In genomic region chr5:168155585-168155984, GRCh38 we compare ENCODE assay signal across 6 cellular contexts.
"Had no signal": no experiment of that assay in that cellular context is flagged by ENCODE, and none has a peak within 500 bp of the region (broad histone marks: within the 10 kb centered on the region; RNA-seq: fewer than 3 reads in every experiment).

No MANE protein-coding gene starts in this region.

- H3K4me1 Mint-ChIP-seq: IgD-negative memory B cell had no signal

- DNase-seq: H9, HCEC 1CT had no signal

- H3K4me3 ChIP-seq: GM23338 had no signal

- H3K27ac ChIP-seq: HL-60 had no signal

- H3K27ac Mint-ChIP-seq: GM23338, IgD-negative memory B cell had no signal

- H3K9me3 Mint-ChIP-seq: GM23338, H9, IgD-negative memory B cell had no signal

- ATAC-seq: GM23338, HepG2 had no signal

- H3K4me3 Mint-ChIP-seq: GM23338, H9, IgD-negative memory B cell had no signal

- H3K36me3 Mint-ChIP-seq: IgD-negative memory B cell had no signal
